In the genomic region with DNA sequence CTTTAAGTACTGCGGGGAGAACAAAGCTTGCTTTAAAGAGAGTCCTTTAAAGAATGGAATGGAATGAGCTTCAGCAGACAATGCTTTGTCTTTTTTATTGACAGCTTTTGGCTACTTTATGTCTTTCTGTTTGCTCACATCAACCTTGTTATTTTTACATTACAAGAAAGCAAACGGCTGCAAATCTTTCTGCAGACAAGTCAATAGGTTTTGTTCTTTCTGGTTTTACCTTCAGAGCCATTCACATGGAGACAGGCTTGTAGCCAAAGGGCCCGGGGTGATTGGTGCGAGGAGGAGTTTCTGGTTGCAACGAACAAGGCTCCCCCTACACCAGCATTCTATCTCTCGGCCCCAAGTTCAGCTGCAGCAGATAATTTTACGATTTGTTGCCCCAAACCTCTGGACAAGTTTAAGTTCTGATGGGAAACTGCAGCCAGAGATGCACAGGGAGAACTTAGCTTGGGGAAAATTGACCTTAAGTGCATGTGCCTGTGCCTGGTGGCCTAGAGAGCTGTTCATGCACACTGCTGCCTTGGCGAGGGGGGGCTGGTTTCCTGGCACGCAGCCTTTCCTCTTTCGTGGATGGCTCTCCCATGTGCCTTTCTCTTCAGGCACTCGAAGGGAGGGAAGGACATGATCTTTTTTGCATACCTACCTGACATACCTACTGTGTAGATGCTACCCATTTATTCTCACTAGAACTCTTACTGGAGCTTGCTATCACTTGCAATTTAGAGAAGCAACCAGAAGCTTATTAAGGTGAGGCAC, we compare ENCODE assay signal across 27 cellular contexts.
DNase-seq lines count a peak whose midpoint lies in the region; ATAC-seq and TF ChIP-seq lines count a peak whose summit lies in the region.
"Had no signal": no experiment of that assay in that cellular context is flagged by ENCODE, and none has a peak within 500 bp of the region (broad histone marks: within the 10 kb centered on the region; RNA-seq: fewer than 3 reads in every experiment).

No MANE protein-coding gene starts in this region.

- H3K9ac ChIP-seq in H9 (ENCODE audit: extremely low read depth, insufficient read length, low read length) (no peak overlapping the region), mesendoderm (ENCODE audit: low read length) (no peak overlapping the region)
- H3K9ac ChIP-seq: SK-N-SH had no signal

- H3K56ac ChIP-seq in H9 (ENCODE audit: insufficient read length, low read depth, low read length) (no peak overlapping the region), mesendoderm (ENCODE audit: low read length) (no peak overlapping the region)

- DNase-seq in COR-L47 (lab: John Stamatoyannopoulos, UW) (peak; percentile 61), H9 (peak; percentile 61), NCI-H748 treated with DMSO at 0.1 percent for 48 hours (lab: John Stamatoyannopoulos, UW) (peak; percentile 17), mesendoderm (peak; percentile 7), psoas muscle (no peak), epidermal melanocyte (ENCODE audit: insufficient read length, low spot score) (no peak)
- DNase-seq: activated CD4-positive, alpha-beta memory T cell treated with anti-CD3 and anti-CD28 coated beads, Interleukin-2, amount 10 ng/mL, durations not matched to agents 7 days and 5 days; caudate nucleus; cortex of kidney; effector memory CD8-positive, alpha-beta T cell; foreskin fibroblast; heart left ventricle; immature natural killer cell; IMR-90; left colon; NCI-H1048; NCI-H526; sigmoid colon; SK-N-SH; stimulated activated CD4-positive, alpha-beta T cell treated with anti-CD3 and anti-CD28 coated beads, Interleukin-4, amount 100 ng/mL, for 24 hours; substantia nigra had no signal

- no peak overlapping the region for H2BK15ac ChIP-seq in H9 (ENCODE audit: low read depth, low read length)
- H2BK15ac ChIP-seq in mesendoderm (replicated peaks; ENCODE audit: low read depth): no peak overlapping the region

- H3K27me3 ChIP-seq in H9 (ENCODE audit: insufficient read depth, low read length) (no peaks in the 10 kb centered on the region), mesendoderm (ENCODE audit: insufficient read depth, low read length, poor library complexity) (no peaks in the 10 kb centered on the region), psoas muscle (ENCODE audit: insufficient read depth in 3 of 3, low read length in 2 of 3) (no peaks in the 10 kb centered on the region)
- H3K27me3 ChIP-seq: heart left ventricle, sigmoid colon, upper lobe of left lung had no signal

- peaks cover 5% of the 10 kb centered on the region; the same call in 1 of the 2 replicates for H3K4me1 ChIP-seq in H9 (ENCODE audit: insufficient read depth, low read length)
- no peaks in the 10 kb centered on the region for H3K4me1 ChIP-seq in mesendoderm (ENCODE audit: control insufficient read depth, low read depth, low read length)
- no peaks in the 10 kb centered on the region for H3K4me1 ChIP-seq in psoas muscle
- H3K4me1 ChIP-seq: heart left ventricle, sigmoid colon, upper lobe of left lung had no signal

- peaks cover 7 to 24% of the 10 kb centered on the region in 2 experiments for H3K9me3 Mint-ChIP-seq in H9

- H3K4me3 ChIP-seq in mesendoderm (ENCODE audit: low read length) (no peak overlapping the region), psoas muscle (no peak overlapping the region)
- H3K4me3 ChIP-seq: heart left ventricle, sigmoid colon, upper lobe of left lung had no signal

- no CpG with 5 or more reads among the region's 11 CpGs for WGBS in H9 (ENCODE audit: extremely low coverage, insufficient read length, low lambda C conversion rate)
- WGBS in mesendoderm (ENCODE audit: extremely low coverage, insufficient coverage, low lambda C conversion rate): no CpG with 5 or more reads among the region's 11 CpGs
- 36 to 46% (median 45%) methylated on average over 11 of the region's 11 CpGs for WGBS in psoas muscle, 3 donors

- no peak overlapping the region for H2BK12ac ChIP-seq in H9 (ENCODE audit: insufficient read length, low read depth, low read length)

- H3K14ac ChIP-seq in H9 (ENCODE audit: insufficient read depth, low read length): no peak overlapping the region

- H3K79me2 ChIP-seq in H9 (ENCODE audit: insufficient read depth, low read length): no peaks in the 10 kb centered on the region
- H3K79me2 ChIP-seq in mesendoderm (ENCODE audit: control insufficient read depth, insufficient read depth, low read length): no peaks in the 10 kb centered on the region

- no peak overlapping the region for H2AFZ ChIP-seq in H9 (ENCODE audit: low read length)

- H3K4me3 Mint-ChIP-seq in H9: peak overlapping the region in 1 of 2 experiments; percentile 12; a peak in 1 of 5 replicates
- H3K4me3 Mint-ChIP-seq: activated CD4-positive, alpha-beta memory T cell treated with anti-CD3 and anti-CD28 coated beads, Interleukin-2, amount 10 ng/mL, durations not matched to agents 7 days and 5 days; effector memory CD8-positive, alpha-beta T cell; immature natural killer cell; stimulated activated effector memory CD8-positive, alpha-beta T cell treated with anti-CD3 and anti-CD28 coated beads, Interleukin-12 subunit alpha, Interleukin-12 subunit beta, amount 100 ng/mL, for 72 hours; T-helper 1 cell treated with Interleukin-12 subunit alpha and Interleukin-12 subunit beta and Interleukin-4 antibody, amounts not matched to agents 30 μg/mL and 1 μg/mL, for 36 hours had no signal

- no peaks in the 10 kb centered on the region for H4K20me1 ChIP-seq in H9 (ENCODE audit: control insufficient read depth, insufficient read depth, insufficient read length)

- H3K27ac ChIP-seq in H9 (ENCODE audit: insufficient read length, low read depth, low read length) (peak overlapping the region; percentile 17), mesendoderm (ENCODE audit: low read depth, low read length) (no peak overlapping the region), psoas muscle (no peak overlapping the region)
- H3K27ac ChIP-seq: heart left ventricle, sigmoid colon, upper lobe of left lung had no signal

- H3K79me1 ChIP-seq in H9 (ENCODE audit: insufficient read depth, low read depth, low read length, poor library complexity, severe bottlenecking) (no peaks in the 10 kb centered on the region), mesendoderm (ENCODE audit: low read length) (no peaks in the 10 kb centered on the region)

- no peak for ATAC-seq in GM18909 (IDR thresholded peaks at IDR 0.05; ENCODE audit: poor library complexity, unreplicated experiment)
- no peak for ATAC-seq in psoas muscle
- ATAC-seq: activated CD4-positive, CD25-positive, alpha-beta regulatory T cell treated with anti-CD3 and anti-CD28 coated beads, Interleukin-2, amount 50 U/mL, for 24 hours; effector memory CD8-positive, alpha-beta T cell; esophagus mucosa; heart left ventricle; left colon; stimulated activated effector memory CD8-positive, alpha-beta T cell treated with anti-CD3 and anti-CD28 coated beads, Interleukin-12 subunit alpha, Interleukin-12 subunit beta, amount 100 ng/mL, for 72 hours had no signal

- peak overlapping the region in 1 of 3 experiments; percentile 77; a peak in 2 of 7 replicates for H3K27ac Mint-ChIP-seq in H9
- H3K27ac Mint-ChIP-seq: activated CD4-positive, alpha-beta memory T cell treated with anti-CD3 and anti-CD28 coated beads, Interleukin-2, amount 10 ng/mL, durations not matched to agents 7 days and 5 days; effector memory CD8-positive, alpha-beta T cell; immature natural killer cell; stimulated activated effector memory CD8-positive, alpha-beta T cell treated with anti-CD3 and anti-CD28 coated beads, Interleukin-12 subunit alpha, Interleukin-12 subunit beta, amount 100 ng/mL, for 72 hours; T-helper 1 cell treated with Interleukin-12 subunit alpha and Interleukin-12 subunit beta and Interleukin-4 antibody, amounts not matched to agents 30 μg/mL and 1 μg/mL, for 36 hours had no signal

- H2AK5ac ChIP-seq in H9 (ENCODE audit: insufficient read length, low read length): no peak overlapping the region
- no peak overlapping the region for H2AK5ac ChIP-seq in mesendoderm (ENCODE audit: low read length)

- H4K8ac ChIP-seq in H9 (replicated peaks; ENCODE audit: insufficient read length, low read depth, low read length) (no peak overlapping the region), mesendoderm (ENCODE audit: low read depth, low read length) (no peak overlapping the region)

- no peak overlapping the region for H2BK120ac ChIP-seq in H9 (ENCODE audit: low read depth, low read length, poor library complexity, severe bottlenecking)
- no peak overlapping the region for H2BK120ac ChIP-seq in mesendoderm (ENCODE audit: low read depth, low read length)

- H4K5ac ChIP-seq in H9 (ENCODE audit: insufficient read length, low read depth, low read length): no peak overlapping the region
- H4K5ac ChIP-seq in mesendoderm (ENCODE audit: low read length): no peak overlapping the region

- H2BK5ac ChIP-seq in H9 (ENCODE audit: insufficient read length, low read length) (no peak overlapping the region), mesendoderm (ENCODE audit: low read length) (no peak overlapping the region)

- peaks cover 17 to 27% (median 21%) of the 10 kb centered on the region in 3 experiments for H3K36me3 Mint-ChIP-seq in H9 (ENCODE audit: insufficient read depth in 1 of 3, low read depth in 3 of 3)
- H3K36me3 Mint-ChIP-seq: immature natural killer cell; stimulated activated effector memory CD8-positive, alpha-beta T cell treated with anti-CD3 and anti-CD28 coated beads, Interleukin-12 subunit alpha, Interleukin-12 subunit beta, amount 100 ng/mL, for 72 hours had no signal

- H3K4ac ChIP-seq in H9 (ENCODE audit: low read depth, low read length): no peak overlapping the region
- no peak overlapping the region for H3K4ac ChIP-seq in mesendoderm (ENCODE audit: low read depth, low read length)

- no peak overlapping the region for H3K18ac ChIP-seq in H9 (ENCODE audit: insufficient read length, low read depth, low read length)
- H3K18ac ChIP-seq in mesendoderm (ENCODE audit: low read length): no peak overlapping the region

- H3K9me3 ChIP-seq in H9 (ENCODE audit: control insufficient read depth, low read depth, low read length) (no peaks in the 10 kb centered on the region), psoas muscle (no peaks in the 10 kb centered on the region)
- H3K9me3 ChIP-seq: heart left ventricle, sigmoid colon, upper lobe of left lung had no signal

- no peaks in the 10 kb centered on the region for H3K23me2 ChIP-seq in H9 (ENCODE audit: insufficient read length, low read depth, low read length, poor library complexity, severe bottlenecking)

- TF ChIP-seq CTCF in H9 (conservative IDR thresholded peaks at IDR 0.05) (no peak), psoas muscle (IDR thresholded peaks at IDR 0.05) (no peak)

- H3K4me2 ChIP-seq in H9 (ENCODE audit: insufficient read depth, insufficient read length, low read length) (peak overlapping the region; percentile 24), mesendoderm (ENCODE audit: low read length) (no peak overlapping the region)
- H3K4me2 ChIP-seq: SK-N-SH had no signal

- no peak overlapping the region for H3K23ac ChIP-seq in H9 (ENCODE audit: insufficient read length, low read depth, low read length)
- H3K23ac ChIP-seq in mesendoderm (ENCODE audit: low read length): no peak overlapping the region

- no peak overlapping the region for H4K91ac ChIP-seq in H9 (ENCODE audit: insufficient read length, low read depth, low read length)

- no peak overlapping the region for H2BK20ac ChIP-seq in H9 (ENCODE audit: low read depth, low read length, poor library complexity, severe bottlenecking)

- peaks cover 49 to 52% of the 10 kb centered on the region in 2 experiments for H3K4me1 Mint-ChIP-seq in H9
- H3K4me1 Mint-ChIP-seq: activated CD4-positive, alpha-beta memory T cell treated with anti-CD3 and anti-CD28 coated beads, Interleukin-2, amount 10 ng/mL, durations not matched to agents 7 days and 5 days; immature natural killer cell; stimulated activated effector memory CD8-positive, alpha-beta T cell treated with anti-CD3 and anti-CD28 coated beads, Interleukin-12 subunit alpha, Interleukin-12 subunit beta, amount 100 ng/mL, for 72 hours had no signal

- peaks cover 2% of the 10 kb centered on the region; the same call in 1 of the 2 replicates for H3K27me3 Mint-ChIP-seq in H9 (ENCODE audit: low read depth)
- H3K27me3 Mint-ChIP-seq: activated CD4-positive, alpha-beta memory T cell treated with anti-CD3 and anti-CD28 coated beads, Interleukin-2, amount 10 ng/mL, durations not matched to agents 7 days and 5 days; effector memory CD8-positive, alpha-beta T cell had no signal

- H3K36me3 ChIP-seq in mesendoderm (ENCODE audit: control insufficient read depth, insufficient read depth, low read length) (no peaks in the 10 kb centered on the region), psoas muscle (ENCODE audit: insufficient read depth in 1 of 2, low read depth in 1 of 2) (no peaks in the 10 kb centered on the region)
- H3K36me3 ChIP-seq: heart left ventricle, sigmoid colon, upper lobe of left lung had no signal

- no peak overlapping the region for H3T11ph ChIP-seq in H9 (ENCODE audit: low read length)

- intact Hi-C loops in psoas muscle (cut with DNase I): no loop called here

Comparison
In these comparisons a context has a peak if more than half of its experiments do, and no peak if none do; other contexts are left out.
1. DNase-seq: peak in COR-L47 (single experiment), H9 (single experiment), NCI-H748 treated with DMSO at 0.1 percent for 48 hours (single experiment) and mesendoderm (single experiment); none in psoas muscle (0 of 2) and epidermal melanocyte (single experiment).